17 cellular contexts compared by ENCODE assay signal in genomic region chr1:24107462-24108225, GRCh38. TPM values are rescaled to one million over a fixed set of nuclear protein-coding genes. Genes with fewer than 3 reads are reported as not detected.
DNase-seq lines count a peak whose midpoint lies in the region; ATAC-seq and TF ChIP-seq lines count a peak whose summit lies in the region.
"Had no signal": no experiment of that assay in that cellular context is flagged by ENCODE, and none has a peak within 500 bp of the region (broad histone marks: within the 10 kb centered on the region; RNA-seq: fewer than 3 reads in every experiment).

No MANE protein-coding gene starts in this region.

- intact Hi-C loops in mucosa of descending colon (cut with DNase I, micrococcal nuclease): no loop called here

- no peaks in the 10 kb centered on the region for H3K9me3 ChIP-seq in duodenal mucosa (ENCODE audit: control insufficient read depth in 1 of 2, low read length in 2 of 2)
- no peaks in the 10 kb centered on the region for H3K9me3 ChIP-seq in mucosa of descending colon
- H3K9me3 ChIP-seq: stomach had no signal

- H3K27ac ChIP-seq in duodenal mucosa (ENCODE audit: low read depth, low read length): peak overlapping the region; percentile 20
- H3K27ac ChIP-seq: C4-2B, stomach had no signal

- H3K36me3 ChIP-seq in duodenal mucosa (ENCODE audit: control insufficient read depth in 1 of 2, insufficient read depth in 2 of 2, low read length in 2 of 2): no peaks in the 10 kb centered on the region
- no peaks in the 10 kb centered on the region for H3K36me3 ChIP-seq in mucosa of descending colon (ENCODE audit: low read depth)
- H3K36me3 ChIP-seq: stomach had no signal

- peak overlapping the region; percentile 32 to 38 for H3K9ac ChIP-seq in duodenal mucosa (ENCODE audit: low read depth in 1 of 2, low read length in 2 of 2)

- TF ChIP-seq CTCF in mucosa of descending colon (IDR thresholded peaks at IDR 0.05): no peak

- peak; percentile 48 for DNase-seq in AG08396 (ENCODE audit: low spot score)
- peak; percentile 18 for DNase-seq in LHCN-M2 (ENCODE audit: low read depth)
- peak in 2 of 3 donors; percentile 26 to 63 for DNase-seq in mucosa of descending colon
- no peak for DNase-seq in HEK293T (ENCODE audit: extremely low spot score)
- DNase-seq in NCI-H69 (lab: John Stamatoyannopoulos, UW): no peak
- DNase-seq: activated CD8-positive, alpha-beta memory T cell treated with anti-CD3 and anti-CD28 coated beads for 24 hours; amniotic stem cell; Karpas-422; midbrain; NCI-H510A treated with DMSO at 0.1 percent for 48 hours; stomach; SW 1271 had no signal

- H3K4me1 ChIP-seq in duodenal mucosa (ENCODE audit: control insufficient read depth in 1 of 2, insufficient read depth in 2 of 2, low read length in 2 of 2) (peaks cover 27 to 32% of the 10 kb centered on the region in 2 donors), mucosa of descending colon (ENCODE audit: low read depth) (peaks cover 9% of the 10 kb centered on the region)

- CTCF ChIA-PET in HEK293T (lab: Yijun Ruan, JAX): no interaction called here

- H3K27me3 ChIP-seq in duodenal mucosa (ENCODE audit: control insufficient read depth in 1 of 2, insufficient read depth in 2 of 2, low read length in 2 of 2): no peaks in the 10 kb centered on the region

- POLR2A ChIA-PET in HEK293T (lab: Yijun Ruan, JAX): no interaction called here

- ATAC-seq in mucosa of descending colon (peak; percentile 70), HG03442 (IDR thresholded peaks at IDR 0.05; ENCODE audit: unreplicated experiment) (no peak), HG02885 (IDR thresholded peaks at IDR 0.05; ENCODE audit: poor library complexity, unreplicated experiment) (no peak)

- H3K4me3 ChIP-seq in duodenal mucosa (ENCODE audit: low read depth in 1 of 2, low read length in 2 of 2): peak overlapping the region; percentile 19 to 43
- H3K4me3 ChIP-seq in mucosa of descending colon: no peak overlapping the region
- H3K4me3 ChIP-seq: stomach had no signal

TF ChIP-seq in HEK293T, 16 proteins besides CTCF, POLR2A, EP300 and RAD21:
- TF ChIP-seq SUZ12 (IDR thresholded peaks at IDR 0.05): no peak
- no peak for TF ChIP-seq HDGF (IDR thresholded peaks at IDR 0.05; ENCODE audit: borderline replicate concordance)
- no peak for TF ChIP-seq ARNT (IDR thresholded peaks at IDR 0.05)
- TF ChIP-seq FOXA1 (IDR thresholded peaks at IDR 0.05): no peak
- no peak for TF ChIP-seq SP1 (IDR thresholded peaks at IDR 0.05)
- no peak for TF ChIP-seq TARDBP (IDR thresholded peaks at IDR 0.05)
- no peak for TF ChIP-seq BHLHE40 (IDR thresholded peaks at IDR 0.05; ENCODE audit: borderline replicate concordance)
- no peak for TF ChIP-seq PKNOX1 (IDR thresholded peaks at IDR 0.05)
- no peak for TF ChIP-seq ZNF384 (IDR thresholded peaks at IDR 0.05)
- no peak for TF ChIP-seq ELF4 (IDR thresholded peaks at IDR 0.05)
- no peak for TF ChIP-seq FOXM1 (IDR thresholded peaks at IDR 0.05; ENCODE audit: borderline replicate concordance)
- TF ChIP-seq FOXK2 (IDR thresholded peaks at IDR 0.05): no peak

RNA-seq across cellular contexts. Expression of gene MYOM3, which starts 4.3 kb away (rescaled TPM):
- total RNA-seq in LHCN-M2 (2014; rRNA removed) (not detected in 2 replicates), mucosa of descending colon (1 to 10 TPM; 2.6 to 3.4 (median 2.7) TPM)
- 0.02 TPM for polyA plus RNA-seq in LHCN-M2 (2012)
- total RNA-seq: frontal cortex had no signal

RNA-seq across cellular contexts. Expression of gene IL22RA1, which starts 35.3 kb away (rescaled TPM):
- not detected in 2 replicates for total RNA-seq in LHCN-M2 (2014; rRNA removed)
- 0.05 TPM for polyA plus RNA-seq in LHCN-M2 (2012)
- 10 to 100 TPM; 13.8 to 43.1 (median 28.2) TPM for total RNA-seq in mucosa of descending colon
- total RNA-seq: frontal cortex had no signal

Comparison
In these comparisons a context has a peak if more than half of its experiments do, and no peak if none do; other contexts are left out.
1. DNase-seq: peak in AG08396 (single experiment), LHCN-M2 (single experiment) and mucosa of descending colon (2 of 3); none in HEK293T (single experiment) and NCI-H69 (single experiment).
2. RNA of gene IL22RA1, which starts 35.3 kb away (total RNA-seq): 13.8 to 43.1 TPM in mucosa of descending colon; not detected in LHCN-M2; every median in the first group is over 10 times any median in the second.